ENCODE assay signal across 8 cellular contexts in genomic region chr11:9138612-9139579, GRCh38. TPM values are rescaled to one million over a fixed set of nuclear protein-coding genes. Genes with fewer than 3 reads are reported as not detected.
DNase-seq lines count a peak whose midpoint lies in the region; ATAC-seq and TF ChIP-seq lines count a peak whose summit lies in the region.

No MANE protein-coding gene starts in this region.

- no peak overlapping the region for H2AFZ ChIP-seq in hepatocyte

- WGBS in hepatocyte (ENCODE audit: low lambda C conversion rate, missing lambda C conversion rate) = 78% methylated on average over 18 of the region's 18 CpGs

- DNase-seq in DMS153 treated with DMSO at 0.1 percent for 48 hours (lab: John Stamatoyannopoulos, UW; ENCODE audit: unreplicated experiment) = peak; percentile 97
- peak; percentile 97 for DNase-seq in NCI-H2029 treated with DMSO at 0.1 percent for 48 hours (lab: John Stamatoyannopoulos, UW)
- peak; percentile 2 for DNase-seq in activated effector memory CD4-positive, alpha-beta T cell treated with Interleukin-2 at 50 U/mL for 16 hours
- peak; percentile 10 for DNase-seq in hepatocyte (ENCODE audit: low spot score)
- DNase-seq in tibial artery = peak in 1 of 2 donors; percentile 26
- DNase-seq in OCI-M1 (lab: John Stamatoyannopoulos, UW) = no peak
- DNase-seq in erythroblast (lab: John Stamatoyannopoulos, UW) = no peak

- no peak for ATAC-seq in GM21786 (IDR thresholded peaks at IDR 0.05; ENCODE audit: unreplicated experiment)

- H4K20me1 ChIP-seq in hepatocyte (ENCODE audit: insufficient read depth, poor library complexity, severe bottlenecking) = no peaks in the 10 kb centered on the region

- no peak for TF ChIP-seq POLR2A in erythroblast (IDR thresholded peaks at IDR 0.05; ENCODE audit: low read length)

- H3K9me2 ChIP-seq in hepatocyte (replicated peaks; ENCODE audit: insufficient read depth) = no peaks in the 10 kb centered on the region

- intact Hi-C loops in tibial artery (cut with DNase I; ENCODE audit: low total_unique reads) = loop anchor here (5.0 kb wide), 2 partner anchors 127 to 222 kb away; no protein-coding TSS in a partner anchor

- no peaks in the 10 kb centered on the region for H3K9me3 ChIP-seq in hepatocyte (ENCODE audit: low read depth)
- no peaks in the 10 kb centered on the region for H3K9me3 ChIP-seq in tibial artery

- no peaks in the 10 kb centered on the region for H3K79me2 ChIP-seq in hepatocyte

- no peak overlapping the region for H3K4me2 ChIP-seq in hepatocyte

- H3K36me3 ChIP-seq in hepatocyte (replicated peaks; ENCODE audit: insufficient read depth, low read depth) (no peaks in the 10 kb centered on the region), tibial artery (peaks cover 38 to 48% (median 48%) of the 10 kb centered on the region in 3 donors)

- H3K4me1 ChIP-seq in hepatocyte (ENCODE audit: insufficient read depth) (peaks cover 3% of the 10 kb centered on the region), tibial artery (peaks cover 0 to 27% (median 16%) of the 10 kb centered on the region in 4 donors)

- no peaks in the 10 kb centered on the region for H3K27me3 ChIP-seq in hepatocyte
- H3K27me3 ChIP-seq in tibial artery = no peaks in the 10 kb centered on the region

- H3K4me3 ChIP-seq in hepatocyte (no peak overlapping the region), tibial artery (no peak overlapping the region)

- no peak overlapping the region for H3K27ac ChIP-seq in hepatocyte
- peak overlapping the region; percentile 45 to 61 for H3K27ac ChIP-seq in tibial artery

- TF ChIP-seq CTCF in hepatocyte (IDR thresholded peaks at IDR 0.05; ENCODE audit: poor library complexity) (no peak), tibial artery (IDR thresholded peaks at IDR 0.05) (no peak)

RNA-seq across cellular contexts. Expression of gene SCUBE2, which starts 47.5 kb away (rescaled TPM):
- 8.6 and 14.2 TPM in 2 replicates for total RNA-seq in hepatocyte
- 8.9 and 13.9 TPM in 2 replicates for polyA plus RNA-seq in hepatocyte

Comparison
In these comparisons a context has a peak if more than half of its experiments do, and no peak if none do; other contexts are left out.
1. DNase-seq: peak in DMS153 treated with DMSO at 0.1 percent for 48 hours (single experiment), NCI-H2029 treated with DMSO at 0.1 percent for 48 hours (single experiment), activated effector memory CD4-positive, alpha-beta T cell treated with Interleukin-2 at 50 U/mL for 16 hours (single experiment) and hepatocyte (single experiment); none in OCI-M1 (single experiment) and erythroblast (0 of 2).